In genomic region chr4:120236873-120237272, GRCh38 we compare ENCODE assay signal across 2 cellular contexts.
A peak's percentile ranks its signal among the peaks of the same experiment; 100 is the strongest.
TF ChIP-seq lines count a peak whose summit lies in the region.

No MANE protein-coding gene starts in this region.

TF ChIP-seq in HepG2, 621 proteins besides CTCF, POLR2A, EP300 and RAD21:
- TF ChIP-seq MAFF (IDR thresholded peaks at IDR 0.05; ENCODE audit: low read depth, low read length), result peak; percentile 92
- TF ChIP-seq ESRRA (CRISPR knock-in tag; IDR thresholded peaks at IDR 0.05; ENCODE audit: low read depth), result no peak
- peak; percentile 91 to 96 for TF ChIP-seq MAFK (conservative IDR thresholded peaks at IDR 0.05 in 1 of 2, IDR thresholded peaks at IDR 0.05 in 1 of 2; ENCODE audit: low read length in 2 of 2)

TF ChIP-seq in K562, 482 proteins besides CTCF, POLR2A, EP300 and RAD21:
- TF ChIP-seq ZNF143 (CRISPR knock-in tag; IDR thresholded peaks at IDR 0.05), result no peak
- TF ChIP-seq MAFK (IDR thresholded peaks at IDR 0.05; ENCODE audit: low read length), result peak; percentile 65
- TF ChIP-seq MAFG (tag; conservative IDR thresholded peaks at IDR 0.05), result peak; percentile 62
- no peak for TF ChIP-seq MGA (IDR thresholded peaks at IDR 0.05)
- peak; percentile 45; the same call in 1 of the 2 replicates for TF ChIP-seq ZNF316 (IDR thresholded peaks at IDR 0.05)
- TF ChIP-seq KAT2B (IDR thresholded peaks at IDR 0.05; ENCODE audit: low read depth, low read length), result no peak
- no peak for TF ChIP-seq NFXL1 (CRISPR knock-in tag; IDR thresholded peaks at IDR 0.05)
- TF ChIP-seq MAFF (IDR thresholded peaks at IDR 0.05; ENCODE audit: low read length), result peak; percentile 61
- TF ChIP-seq ZNF232 (CRISPR knock-in tag; IDR thresholded peaks at IDR 0.05), result no peak
- no peak for TF ChIP-seq ZKSCAN8 (CRISPR knock-in tag; IDR thresholded peaks at IDR 0.05)
- TF ChIP-seq THRA (IDR thresholded peaks at IDR 0.05), result no peak
TF ChIP-seq in K562: peak in this region for 4.
